8 cellular contexts compared by ENCODE assay signal in genomic region chr13:51286135-51287002, GRCh38. TPM values are rescaled to one million over a fixed set of nuclear protein-coding genes. Genes with fewer than 3 reads are reported as not detected.
DNase-seq lines count a peak whose midpoint lies in the region; ATAC-seq and TF ChIP-seq lines count a peak whose summit lies in the region.

No MANE protein-coding gene starts in this region.

- H3K4me2 ChIP-seq in osteoblast (ENCODE audit: insufficient read depth, low read length), result peak overlapping the region; percentile 68

- H3K9me3 ChIP-seq in osteoblast (ENCODE audit: low read depth, low read length) (no peaks in the 10 kb centered on the region), thoracic aorta (no peaks in the 10 kb centered on the region)

- no peak for ATAC-seq in thoracic aorta (ENCODE audit: insufficient number of reproducible peaks, low FRiP score, low read depth)

- no peaks in the 10 kb centered on the region for H3K36me3 ChIP-seq in osteoblast (ENCODE audit: insufficient read depth, low read length)
- no peaks in the 10 kb centered on the region for H3K36me3 ChIP-seq in thoracic aorta

- H2AFZ ChIP-seq in osteoblast (ENCODE audit: low read length), result no peak overlapping the region

- CTCF ChIA-PET in RWPE1 (lab: Yijun Ruan, JAX), result interaction anchor here (0.5 to 2.0 kb wide), 29 partner anchors 8 to 1964 kb away, joined by 3 to 19 read pairs (median 4); partner anchors contain the start of gene FAM124A

- DNase-seq in AG09319 (ENCODE audit: extremely low read depth, low read depth), result peak; percentile 29
- peak; percentile 51 for DNase-seq in GM19238 (ENCODE audit: insufficient read length, low spot score)
- DNase-seq in LHCN-M2 (ENCODE audit: low read depth), result peak; percentile 53
- peak; percentile 68 for DNase-seq in RWPE1 (ENCODE audit: low spot score)
- peak; percentile 90 for DNase-seq in activated effector memory CD4-positive, alpha-beta T cell treated with anti-CD3 and anti-CD28 coated beads, Interleukin-2, amount 50 U/mL, for 16 hours
- peak; percentile 46 for DNase-seq in foreskin melanocyte
- DNase-seq in osteoblast (ENCODE audit: insufficient read length, low spot score, missing footprints), result peak; percentile 86
- DNase-seq in thoracic aorta (ENCODE audit: low spot score), result peak; percentile 15

- POLR2A ChIA-PET in RWPE1 (lab: Yijun Ruan, JAX; ENCODE audit: low non-redundant PET), result interaction anchor here (0.7 kb wide), 1 partner anchor 428 kb away, joined by 3 read pairs; no protein-coding TSS in a partner anchor

- H3K79me2 ChIP-seq in osteoblast (ENCODE audit: insufficient read depth, low read length), result no peaks in the 10 kb centered on the region

- H3K4me1 ChIP-seq in osteoblast (ENCODE audit: insufficient read depth, low read length) (peaks cover 3% of the 10 kb centered on the region), thoracic aorta (ENCODE audit: control insufficient read depth in 1 of 2, low read depth in 2 of 2) (peaks cover 0 to 10% of the 10 kb centered on the region in 2 donors)

- H4K20me1 ChIP-seq in osteoblast (ENCODE audit: insufficient read depth, low read length), result no peaks in the 10 kb centered on the region

- H3K27ac ChIP-seq in RWPE1 (no peak overlapping the region), osteoblast (ENCODE audit: low read depth, low read length) (no peak overlapping the region), thoracic aorta (no peak overlapping the region)

- TF ChIP-seq CTCF in AG09319 (IDR thresholded peaks at IDR 0.05; ENCODE audit: low read depth, low read length) (no peak; the same call in none of the 2 replicates), RWPE1 (conservative IDR thresholded peaks at IDR 0.05; ENCODE audit: low read depth) (peak; percentile 94), osteoblast (IDR thresholded peaks at IDR 0.05; ENCODE audit: extremely low read depth, low read depth, low read length) (peak; percentile 94), thoracic aorta (IDR thresholded peaks at IDR 0.05) (peak; percentile 86)

- H3K4me3 ChIP-seq in osteoblast (ENCODE audit: insufficient read depth, low read length), result no peak overlapping the region
- no peak overlapping the region for H3K4me3 ChIP-seq in thoracic aorta

- H3K27me3 ChIP-seq in osteoblast (ENCODE audit: insufficient read depth, low read length), result peaks cover 11% of the 10 kb centered on the region
- no peaks in the 10 kb centered on the region for H3K27me3 ChIP-seq in thoracic aorta (replicated peaks; ENCODE audit: insufficient read depth)

RNA-seq across cellular contexts. Expression of gene SERPINE3, which starts 53.1 kb away (rescaled TPM):
- total RNA-seq in LHCN-M2 (2014; rRNA removed) (not detected in 2 replicates), osteoblast (not detected in 2 replicates), thoracic aorta (under 1 TPM in 1 of 2 donors, not detected in 1; 0.68 TPM)
- 0.04 TPM for polyA plus RNA-seq in LHCN-M2 (2012)

Comparison
In these comparisons a context has a peak if more than half of its experiments do, and no peak if none do; other contexts are left out.
1. DNase-seq: peak in every context shown above with its lines; median percentile 90 in activated effector memory CD4-positive, alpha-beta T cell treated with anti-CD3 and anti-CD28 coated beads, Interleukin-2, amount 50 U/mL, for 16 hours; 86 in osteoblast; 68 in RWPE1; 53 in LHCN-M2; 51 in GM19238; 46 in foreskin melanocyte; 29 in AG09319; 15 in thoracic aorta.